In the genomic region with DNA sequence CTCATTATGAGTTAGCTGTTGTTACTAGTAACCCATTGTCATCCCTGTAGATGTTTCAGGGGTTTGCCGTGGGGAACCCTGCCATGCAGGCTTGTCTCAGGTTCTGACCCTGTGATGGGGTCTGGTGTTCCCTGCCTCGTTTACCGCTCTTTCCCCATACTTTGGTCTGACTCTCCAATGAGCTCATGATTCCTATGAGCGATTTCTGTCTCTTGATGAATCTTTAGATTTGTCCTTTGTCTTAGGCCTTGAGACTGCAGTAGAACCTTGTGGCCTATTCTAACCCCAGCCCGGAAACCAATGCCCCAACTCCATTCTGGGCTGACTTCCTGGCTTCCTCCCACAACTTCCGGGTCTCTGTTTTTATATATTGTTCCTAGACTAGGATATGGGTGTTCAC, we compare ENCODE assay signal across 11 cellular contexts. TPM values are rescaled to one million over a fixed set of nuclear protein-coding genes. Genes with fewer than 3 reads are reported as not detected.
DNase-seq lines count a peak whose midpoint lies in the region; ATAC-seq and TF ChIP-seq lines count a peak whose summit lies in the region.
"Had no signal": no experiment of that assay in that cellular context is flagged by ENCODE, and none has a peak within 500 bp of the region (broad histone marks: within the 10 kb centered on the region; RNA-seq: fewer than 3 reads in every experiment).

No MANE protein-coding gene starts in this region.

- H3K4me3 ChIP-seq in left ventricle myocardium inferior, result no peak overlapping the region
- H3K4me3 ChIP-seq: neural progenitor cell, vagina had no signal

- peaks cover 3 to 7% of the 10 kb centered on the region in 2 donors for H3K9me3 Mint-ChIP-seq in natural killer cell

- peaks cover 49 to 52% of the 10 kb centered on the region in 2 donors for H3K4me1 Mint-ChIP-seq in natural killer cell
- H3K4me1 Mint-ChIP-seq: neural progenitor cell had no signal

- no peaks in the 10 kb centered on the region for H3K36me3 ChIP-seq in left ventricle myocardium inferior
- H3K36me3 ChIP-seq: neural progenitor cell, vagina had no signal

- intact Hi-C loops in left ventricle myocardium inferior (cut with micrococcal nuclease) (no loop called here), cardiac septum (cut with DNase I) (no loop called here), natural killer cell (cut with micrococcal nuclease) (loop anchor here (2.0 kb wide), 2 partner anchors 14 to 32 kb away; no protein-coding TSS in a partner anchor)

- H3K4me1 ChIP-seq in left ventricle myocardium inferior, result peaks cover 11% of the 10 kb centered on the region
- H3K4me1 ChIP-seq: neural progenitor cell had no signal

- H3K27me3 ChIP-seq in left ventricle myocardium inferior (ENCODE audit: low read depth), result no peaks in the 10 kb centered on the region
- H3K27me3 ChIP-seq: neural progenitor cell, vagina had no signal

- no peaks in the 10 kb centered on the region for H3K36me3 Mint-ChIP-seq in natural killer cell

- H3K27ac ChIP-seq in left ventricle myocardium inferior (replicated peaks), result peak overlapping the region; percentile 71
- H3K27ac ChIP-seq: neural progenitor cell, vagina had no signal

- H3K27ac Mint-ChIP-seq in natural killer cell, result peak overlapping the region; percentile 89 to 93
- H3K27ac Mint-ChIP-seq: neural progenitor cell had no signal

- ATAC-seq in natural killer cell (peak; percentile 87 to 96 (median 90)), HG03457 (IDR thresholded peaks at IDR 0.05; ENCODE audit: unreplicated experiment) (no peak), HG03045 (IDR thresholded peaks at IDR 0.05; ENCODE audit: unreplicated experiment) (no peak)

- peak overlapping the region; percentile 87 for H3K4me3 Mint-ChIP-seq in natural killer cell
- H3K4me3 Mint-ChIP-seq: neural progenitor cell had no signal

- H3K9me3 ChIP-seq in left ventricle myocardium inferior (replicated peaks), result peaks cover 14% of the 10 kb centered on the region
- H3K9me3 ChIP-seq: vagina had no signal

- no peaks in the 10 kb centered on the region for H3K27me3 Mint-ChIP-seq in natural killer cell (ENCODE audit: low read depth in 2 of 2)

- DNase-seq in left ventricle myocardium inferior (no peak), cardiac septum (ENCODE audit: low spot score) (no peak), activated T-helper 1 cell treated with Interleukin-2 at 50 U/mL for 16 hours (ENCODE audit: low read depth) (peak; percentile 47), natural killer cell (peak; percentile 54), DMS53 treated with DMSO at 0.1 percent for 48 hours (lab: John Stamatoyannopoulos, UW; ENCODE audit: unreplicated experiment) (no peak), NCI-H1105 treated with DMSO at 0.1 percent for 48 hours (lab: John Stamatoyannopoulos, UW) (no peak)
- DNase-seq: NCI-H2171 had no signal

- TF ChIP-seq CTCF in left ventricle myocardium inferior (IDR thresholded peaks at IDR 0.05; ENCODE audit: borderline replicate concordance) (no peak), natural killer cell (IDR thresholded peaks at IDR 0.05) (no peak)

RNA-seq across cellular contexts. Expression of a gene that starts 11.3 kb away (rescaled TPM):
- total RNA-seq in left ventricle myocardium inferior (39.2 TPM), cardiac septum (45.6 TPM), natural killer cell (100 to 1,000 TPM; 431 to 493 (median 446) TPM)

RNA-seq across cellular contexts. Expression of a gene that starts 24.7 kb away (rescaled TPM):
- total RNA-seq in left ventricle myocardium inferior (4.7 TPM), cardiac septum (5.6 TPM), natural killer cell (under 1 TPM; 0.34 to 0.70 (median 0.47) TPM)

Comparison
In these comparisons a context has a peak if more than half of its experiments do, and no peak if none do; other contexts are left out.
1. DNase-seq: peak in activated T-helper 1 cell treated with Interleukin-2 at 50 U/mL for 16 hours (single experiment) and natural killer cell (single experiment); none in left ventricle myocardium inferior (single experiment), cardiac septum (single experiment), DMS53 treated with DMSO at 0.1 percent for 48 hours (single experiment) and NCI-H1105 treated with DMSO at 0.1 percent for 48 hours (single experiment).
2. ATAC-seq: peak in natural killer cell (3 of 3); none in HG03457 (single experiment) and HG03045 (single experiment).